Comparison of ENCODE assay signal across 21 cellular contexts in genomic region chr17:52156576-52156975, GRCh38. TPM values are rescaled to one million over a fixed set of nuclear protein-coding genes. Genes with fewer than 3 reads are reported as not detected.
A peak's percentile ranks its signal among the peaks of the same experiment; 100 is the strongest.
DNase-seq lines count a peak whose midpoint lies in the region; TF ChIP-seq lines count a peak whose summit lies in the region.
"Had no signal": no experiment of that assay in that cellular context is flagged by ENCODE, and none has a peak within 500 bp of the region (broad histone marks: within the 10 kb centered on the region; RNA-seq: fewer than 3 reads in every experiment).

No MANE protein-coding gene starts in this region.

- no peak for TF ChIP-seq CTCF in type B pancreatic cell (conservative IDR thresholded peaks at IDR 0.05)
- TF ChIP-seq CTCF in GM10248 (IDR thresholded peaks at IDR 0.05; ENCODE audit: control extremely low read depth, extremely low read depth, low read depth, missing control alignments) = no peak

- H3K4me3 Mint-ChIP-seq in type B pancreatic cell = peak overlapping the region; percentile 31
- H3K4me3 Mint-ChIP-seq: CD4-positive, alpha-beta T cell had no signal

- CTCF ChIA-PET in GM10248 (lab: Yijun Ruan, JAX) = no interaction called here

- H3K9me3 Mint-ChIP-seq in type B pancreatic cell = no peaks in the 10 kb centered on the region

- peak; percentile 53 for DNase-seq in DMS 273 (lab: John Stamatoyannopoulos, UW; ENCODE audit: unreplicated experiment)
- DNase-seq in DMS 273 treated with DMSO at 0.1 percent for 48 hours (lab: John Stamatoyannopoulos, UW) = no peak
- peak; percentile 48 for DNase-seq in cerebellum (ENCODE audit: low spot score)
- peak; percentile 8 for DNase-seq in kidney tubule cell (ENCODE audit: low spot score)
- DNase-seq in type B pancreatic cell (ENCODE audit: extremely low spot score, unreplicated experiment) = no peak
- DNase-seq in stimulated activated CD4-positive, alpha-beta T cell treated with anti-CD3 and anti-CD28 coated beads, Interleukin-1b, Interleukin-23, amount 100 ng/mL, for 48 hours = no peak
- no peak for DNase-seq in T-helper 9 cell
- no peak for DNase-seq in GM10248 (ENCODE audit: extremely low spot score)
- DNase-seq: ACHN; CD4-positive, alpha-beta T cell; COR-L47; GOT3; Kasumi-1; NCI-H1417; NCI-H187 treated with DMSO at 0.1 percent for 48 hours; NCI-H345; NCI-H82; Peyer's patch; SJCRH30 had no signal

- H3K4me1 Mint-ChIP-seq in type B pancreatic cell (ENCODE audit: unreplicated experiment) = peaks cover 5% of the 10 kb centered on the region

- H3K36me3 Mint-ChIP-seq in type B pancreatic cell = no peaks in the 10 kb centered on the region

- no peak overlapping the region for H3K27ac Mint-ChIP-seq in type B pancreatic cell
- H3K27ac Mint-ChIP-seq: CD4-positive, alpha-beta T cell had no signal

- POLR2A ChIA-PET in GM10248 (lab: Yijun Ruan, JAX) = no interaction called here

- peaks cover 90% of the 10 kb centered on the region for H3K27me3 Mint-ChIP-seq in type B pancreatic cell

RNA-seq across cellular contexts. Expression of gene CA10, which starts 1.9 kb away (rescaled TPM):
- total RNA-seq in cerebellum = 23.4 TPM
- 0.90 and 2.2 TPM in 2 replicates for total RNA-seq in type B pancreatic cell (ENCODE audit: low replicate concordance)
- total RNA-seq: CD4-positive, alpha-beta T cell; MCF 10A; OCI-LY7; SJCRH30 had no signal

Comparison
In these comparisons a context has a peak if more than half of its experiments do, and no peak if none do; other contexts are left out.
1. DNase-seq: peak in DMS 273 (single experiment), cerebellum (single experiment) and kidney tubule cell (single experiment); none in DMS 273 treated with DMSO at 0.1 percent for 48 hours (single experiment), type B pancreatic cell (single experiment), stimulated activated CD4-positive, alpha-beta T cell treated with anti-CD3 and anti-CD28 coated beads, Interleukin-1b, Interleukin-23, amount 100 ng/mL, for 48 hours (single experiment), T-helper 9 cell (single experiment) and GM10248 (single experiment).